In the genomic region with DNA sequence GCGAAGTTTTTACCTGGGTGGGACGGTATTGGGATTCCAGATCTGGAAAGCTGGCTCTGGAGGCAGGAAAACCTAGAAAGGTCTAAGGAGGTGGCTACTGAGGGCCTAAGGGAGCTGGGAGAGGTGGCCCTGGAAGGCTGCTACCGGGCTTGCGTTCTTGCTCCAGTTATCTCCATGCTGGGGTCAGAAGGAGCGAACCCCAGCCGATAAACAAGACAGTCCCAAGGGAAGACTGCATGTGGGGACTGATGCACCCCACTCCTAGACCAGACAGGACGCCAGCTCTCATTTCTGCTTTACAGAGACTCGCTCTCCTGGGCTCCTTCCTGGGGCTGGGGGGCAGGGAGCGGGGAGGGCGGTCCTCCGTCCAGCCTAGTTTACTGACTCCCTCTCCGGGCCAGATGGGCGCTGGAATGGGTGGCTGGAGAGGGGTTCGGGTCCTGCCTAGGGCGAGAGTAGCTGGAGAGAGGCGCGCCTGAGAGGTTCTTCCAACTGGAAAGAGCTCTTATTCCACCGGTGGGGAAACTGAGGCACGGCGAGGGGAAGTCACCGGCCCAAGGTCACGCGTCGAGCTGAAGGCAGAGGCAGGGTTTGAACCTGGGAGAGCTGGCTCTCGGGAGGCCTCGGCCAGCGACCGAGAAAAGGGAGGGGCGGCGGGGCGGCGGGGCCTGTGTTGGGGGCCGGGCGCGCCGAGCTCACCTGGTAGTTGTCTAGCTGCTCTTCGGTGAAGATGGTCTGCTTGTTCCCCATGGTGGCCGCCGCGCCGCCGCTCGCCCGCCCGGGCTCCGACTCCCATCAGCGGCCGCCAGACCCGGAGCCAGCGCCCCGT, we compare ENCODE assay signal across 9 cellular contexts. TPM values are rescaled to one million over a fixed set of nuclear protein-coding genes. Genes with fewer than 3 reads are reported as not detected.
DNase-seq lines count a peak whose midpoint lies in the region; ATAC-seq, FAIRE-seq and TF ChIP-seq lines count a peak whose summit lies in the region.
"Had no signal": no experiment of that assay in that cellular context is flagged by ENCODE, and none has a peak within 500 bp of the region (broad histone marks: within the 10 kb centered on the region; RNA-seq: fewer than 3 reads in every experiment).

No MANE protein-coding gene starts in this region.

- peak overlapping the region; percentile 7 for H2BK120ac ChIP-seq in mesenchymal stem cell (ENCODE audit: low read depth, low read length)

- TF ChIP-seq POLR2A in heart left ventricle (IDR thresholded peaks at IDR 0.05) (no peak), uterus (IDR thresholded peaks at IDR 0.05) (no peak)

- peak overlapping the region; percentile 64 for H4K8ac ChIP-seq in mesenchymal stem cell (ENCODE audit: low read length)

- H3K9ac ChIP-seq in mesenchymal stem cell (ENCODE audit: low read length) = peak overlapping the region; percentile 91

- no peak overlapping the region for H3K23ac ChIP-seq in mesenchymal stem cell (ENCODE audit: low read length in 2 of 2)

- intact Hi-C loops in heart left ventricle (cut with DNase I) = loop anchor here in 9 of 10 donors (2.0 to 10.0 kb wide), 5 partner anchors 42 to 112 kb away; no protein-coding TSS in a partner anchor
- intact Hi-C loops in left ventricle myocardium superior (cut with micrococcal nuclease) = no loop called here
- intact Hi-C loops in ascending aorta (cut with DNase I) = loop anchor here (1.0 to 2.0 kb wide), 3 partner anchors 19 to 65 kb away; partner anchors contain the start of genes IDH3A and TBC1D2B
- intact Hi-C loops in uterus (cut with DNase I; ENCODE audit: low total_unique reads) = no loop called here

- peak overlapping the region; percentile 36 for H2AFZ ChIP-seq in mesenchymal stem cell (ENCODE audit: low read depth, low read length)

- H3K27ac ChIP-seq in heart left ventricle (peak overlapping the region in 8 of 12 donors; percentile 58 to 93 (median 82)), ascending aorta (peak overlapping the region; percentile 45 to 79), mesenchymal stem cell (ENCODE audit: low read length, poor library complexity, severe bottlenecking) (no peak overlapping the region), uterus (peak overlapping the region; percentile 89 to 96)

- FAIRE-seq in RCC 7860 (lab: Jason Lieb, UNC) = no peak

- H2BK15ac ChIP-seq in mesenchymal stem cell (ENCODE audit: low read depth, poor library complexity, severe bottlenecking) = peak overlapping the region; percentile 71

- peak overlapping the region; percentile 50 to 54 for H3K18ac ChIP-seq in mesenchymal stem cell (ENCODE audit: low read depth in 1 of 2, low read length in 2 of 2)

- peak overlapping the region; percentile 17 to 77 for H3K4ac ChIP-seq in mesenchymal stem cell (ENCODE audit: low read depth in 1 of 2, low read length in 2 of 2)

- H3K4me3 ChIP-seq in heart left ventricle (peak overlapping the region in 11 of 12 donors; percentile 59 to 97 (median 78)), ascending aorta (peak overlapping the region; percentile 53 to 71), mesenchymal stem cell (ENCODE audit: insufficient read depth in 1 of 2, low read depth in 1 of 2, low read length in 2 of 2) (peak overlapping the region; percentile 81 to 87), uterus (peak overlapping the region; percentile 72 to 82)

- H3K14ac ChIP-seq in mesenchymal stem cell (ENCODE audit: low read length in 2 of 2) = no peak overlapping the region

- peak in 2 of 5 donors; percentile 33 to 68 for DNase-seq in heart left ventricle
- DNase-seq in left ventricle myocardium superior = no peak
- DNase-seq in ascending aorta (ENCODE audit: low spot score in 2 of 2) = peak in 1 of 2 donors; percentile 63
- no peak for DNase-seq in mesenchymal stem cell
- no peak for DNase-seq in uterus
- DNase-seq in hepatic stellate cell (ENCODE audit: low spot score) = no peak
- DNase-seq in RCC 7860 (ENCODE audit: low spot score) = no peak

- H2BK12ac ChIP-seq in mesenchymal stem cell (ENCODE audit: low read length in 2 of 2) = no peak overlapping the region

- no peak overlapping the region for H2AK5ac ChIP-seq in mesenchymal stem cell (ENCODE audit: low read length, severe bottlenecking)

- H3K4me1 ChIP-seq in heart left ventricle (peaks cover 0 to 18% (median 7%) of the 10 kb centered on the region in 12 donors), ascending aorta (peaks cover 0 to 12% of the 10 kb centered on the region in 2 donors), mesenchymal stem cell (ENCODE audit: control insufficient read depth, insufficient read depth, low read depth, low read length) (peaks cover 13% of the 10 kb centered on the region), uterus (no peaks in the 10 kb centered on the region)

- H3K9me3 ChIP-seq in heart left ventricle = no peaks in the 10 kb centered on the region
- no peaks in the 10 kb centered on the region for H3K9me3 ChIP-seq in ascending aorta
- no peaks in the 10 kb centered on the region for H3K9me3 ChIP-seq in mesenchymal stem cell (ENCODE audit: control insufficient read depth, low read length)
- H3K9me3 ChIP-seq in uterus = no peaks in the 10 kb centered on the region

- ATAC-seq in heart left ventricle (no peak), left ventricle myocardium superior (no peak), HG03280 (IDR thresholded peaks at IDR 0.05; ENCODE audit: unreplicated experiment) (peak; percentile 42)

- H2BK5ac ChIP-seq in mesenchymal stem cell (ENCODE audit: low read depth, low read length, poor library complexity, severe bottlenecking) = no peak overlapping the region

- TF ChIP-seq CTCF in heart left ventricle (IDR thresholded peaks at IDR 0.05) (no peak), ascending aorta (IDR thresholded peaks at IDR 0.05) (no peak), uterus (IDR thresholded peaks at IDR 0.05) (no peak)

- peak overlapping the region; percentile 48 for H4K91ac ChIP-seq in mesenchymal stem cell (ENCODE audit: low read length)

- H3K27me3 ChIP-seq in heart left ventricle (no peaks in the 10 kb centered on the region), ascending aorta (no peaks in the 10 kb centered on the region), mesenchymal stem cell (ENCODE audit: control insufficient read depth in 1 of 2, insufficient read depth in 1 of 2, low read length in 2 of 2) (peaks cover 0 to 15% of the 10 kb centered on the region in 2 experiments), uterus (no peaks in the 10 kb centered on the region)

- peak overlapping the region; percentile 69 for H3K4me2 ChIP-seq in mesenchymal stem cell (ENCODE audit: low read length, poor library complexity, severe bottlenecking)

- H3K79me1 ChIP-seq in mesenchymal stem cell (replicated peaks; ENCODE audit: low read length, poor library complexity, severe bottlenecking) = peaks cover 7% of the 10 kb centered on the region

- WGBS in heart left ventricle, 4 donors = 29 to 42% (median 32%) methylated on average over 33 to 51 of the region's 51 CpGs
- WGBS in mesenchymal stem cell = 46% methylated on average over 34 of the region's 51 CpGs

- H3K36me3 ChIP-seq in heart left ventricle (no peaks in the 10 kb centered on the region), ascending aorta (no peaks in the 10 kb centered on the region), mesenchymal stem cell (ENCODE audit: control insufficient read depth in 1 of 2, insufficient read depth in 2 of 2, low read depth in 1 of 2, low read length in 2 of 2) (no peaks in the 10 kb centered on the region), uterus (no peaks in the 10 kb centered on the region)

RNA-seq across cellular contexts. Expression of gene CIB2, which starts 0.6 kb away (rescaled TPM):
- total RNA-seq in heart left ventricle (10 to 100 TPM in 5 of 9 donors, 1 to 10 TPM in 4; 3.3 to 18.5 (median 10.4) TPM), left ventricle myocardium superior (16.4 TPM), ascending aorta (6.7 TPM), uterus (10 to 100 TPM in 2 of 4 donors, 1 to 10 TPM in 2; 4.4 to 11.3 (median 7.8) TPM)
- polyA plus RNA-seq in heart left ventricle = 1 to 10 TPM; 5.3 TPM
- polyA plus RNA-seq in mesenchymal stem cell (2013, experiment 1 of 2) = 23.7 TPM
- polyA plus RNA-seq in mesenchymal stem cell (2013, experiment 2 of 2) = 21.9 TPM

RNA-seq across cellular contexts. Expression of gene IDH3A, which starts 18.5 kb away (rescaled TPM):
- total RNA-seq in heart left ventricle = 100 to 1,000 TPM; 166 to 471 (median 359) TPM
- polyA plus RNA-seq in heart left ventricle = 100 to 1,000 TPM; 158 to 160 TPM
- 470 TPM for total RNA-seq in left ventricle myocardium superior
- total RNA-seq in ascending aorta = 17.7 TPM
- polyA plus RNA-seq in mesenchymal stem cell (2013, experiment 1 of 2) = 17.7 TPM
- 19.5 TPM for polyA plus RNA-seq in mesenchymal stem cell (2013, experiment 2 of 2)
- total RNA-seq in uterus = 100 to 1,000 TPM in 1 of 4 donors, 10 to 100 TPM in 3; 60.1 to 118 (median 86.4) TPM

RNA-seq across cellular contexts. Expression of gene SH2D7, which starts 38.3 kb away (rescaled TPM):
- total RNA-seq in heart left ventricle = not detected
- not detected for polyA plus RNA-seq in heart left ventricle
- not detected for total RNA-seq in left ventricle myocardium superior
- not detected for total RNA-seq in ascending aorta
- polyA plus RNA-seq in mesenchymal stem cell (2013, experiment 1 of 2) = 0.01 TPM
- 0.01 TPM for polyA plus RNA-seq in mesenchymal stem cell (2013, experiment 2 of 2)
- not detected for total RNA-seq in uterus
- total RNA-seq: temporal lobe had no signal

RNA-seq across cellular contexts. Expression of gene TBC1D2B, which starts 53.2 kb away (rescaled TPM):
- 10 to 100 TPM in 6 of 9 donors, 1 to 10 TPM in 3; 6.5 to 45.2 (median 10.8) TPM for total RNA-seq in heart left ventricle
- polyA plus RNA-seq in heart left ventricle = 1 to 10 TPM; 5.1 to 5.9 TPM
- total RNA-seq in left ventricle myocardium superior = 11.9 TPM
- total RNA-seq in ascending aorta = 63.3 TPM
- 43.1 TPM for polyA plus RNA-seq in mesenchymal stem cell (2013, experiment 1 of 2)
- polyA plus RNA-seq in mesenchymal stem cell (2013, experiment 2 of 2) = 41.2 TPM
- total RNA-seq in uterus = 10 to 100 TPM; 27.7 to 89.0 (median 57.9) TPM

Comparison
In these comparisons a context has a peak if more than half of its experiments do, and no peak if none do; other contexts are left out.
1. intact Hi-C loops: an anchor here in heart left ventricle (2.0 to 10.0 kb wide) and ascending aorta (1.0 to 2.0 kb wide); none called in left ventricle myocardium superior and uterus.